11 cellular contexts compared by ENCODE assay signal in the genomic region with DNA sequence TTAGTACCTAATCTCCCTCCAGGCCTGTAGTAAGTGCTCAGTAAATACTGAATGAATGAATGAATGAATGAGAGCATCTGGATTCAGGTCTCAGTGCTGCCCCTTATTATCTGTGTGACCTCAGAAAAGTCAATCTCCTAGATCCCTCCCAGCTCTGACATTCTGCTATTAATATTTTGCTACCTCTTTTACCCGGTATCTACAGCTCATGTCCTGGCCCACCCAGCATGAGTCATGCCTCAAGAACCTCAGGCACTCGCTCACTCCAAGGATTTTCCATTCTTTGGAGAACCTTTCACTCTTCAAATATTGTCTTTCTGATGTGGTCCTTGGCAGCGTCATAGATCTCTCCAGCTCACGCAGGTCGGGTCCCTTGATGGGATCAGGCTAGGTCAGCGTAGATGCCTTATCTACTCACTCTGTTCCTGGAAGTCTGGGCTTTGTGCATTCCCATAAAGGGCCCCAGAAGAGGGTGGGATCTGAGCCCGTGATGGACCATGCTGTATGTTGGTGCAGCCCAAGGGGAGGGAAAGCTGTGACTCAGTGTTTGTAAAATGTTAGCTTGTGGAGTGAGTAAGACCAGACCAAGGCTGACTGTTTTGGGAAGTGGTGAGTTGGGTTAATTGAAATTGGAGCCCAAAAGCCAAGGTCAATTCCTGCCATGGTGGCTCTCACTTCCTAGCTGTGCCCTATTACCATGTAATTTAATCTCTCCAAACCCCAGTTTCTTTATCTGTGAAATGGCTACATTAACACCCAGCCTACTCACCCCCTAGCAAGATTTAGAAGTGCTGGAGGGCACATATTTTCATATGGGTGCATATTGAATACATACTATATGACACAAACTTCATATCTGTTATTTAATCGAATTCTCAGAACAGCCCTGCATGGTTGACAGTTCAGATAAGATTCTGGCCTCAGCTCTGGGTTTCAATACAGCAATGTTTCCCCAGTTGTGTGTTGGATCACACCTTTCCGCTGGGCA.
DNase-seq lines count a peak whose midpoint lies in the region; ATAC-seq and TF ChIP-seq lines count a peak whose summit lies in the region.
"Had no signal": no experiment of that assay in that cellular context is flagged by ENCODE, and none has a peak within 500 bp of the region (broad histone marks: within the 10 kb centered on the region; RNA-seq: fewer than 3 reads in every experiment).

No MANE protein-coding gene starts in this region.

- H3K9me3 ChIP-seq in mesenchymal stem cell (ENCODE audit: control insufficient read depth, low read length), result peaks cover 17% of the 10 kb centered on the region
- H3K9me3 ChIP-seq: BLaER1, Peyer's patch had no signal

- peak overlapping the region; percentile 81 to 83 for H3K18ac ChIP-seq in mesenchymal stem cell (ENCODE audit: low read depth in 1 of 2, low read length in 2 of 2)

- H3K23ac ChIP-seq in mesenchymal stem cell (ENCODE audit: low read length in 2 of 2), result no peak overlapping the region

- no peaks in the 10 kb centered on the region for H3K36me3 ChIP-seq in mesenchymal stem cell (ENCODE audit: control insufficient read depth in 1 of 2, insufficient read depth in 2 of 2, low read depth in 1 of 2, low read length in 2 of 2)
- H3K36me3 ChIP-seq: BLaER1, Peyer's patch had no signal

- peaks cover 20% of the 10 kb centered on the region for H3K4me1 ChIP-seq in mesenchymal stem cell (ENCODE audit: control insufficient read depth, insufficient read depth, low read depth, low read length)
- H3K4me1 ChIP-seq: Peyer's patch had no signal

- peak overlapping the region; percentile 66 for H3K27ac ChIP-seq in mesenchymal stem cell (ENCODE audit: low read length, poor library complexity, severe bottlenecking)
- H3K27ac ChIP-seq: BLaER1 had no signal

- peak overlapping the region; percentile 64 to 92 for H3K4ac ChIP-seq in mesenchymal stem cell (ENCODE audit: low read depth in 1 of 2, low read length in 2 of 2)

- no peak overlapping the region for H3K4me3 Mint-ChIP-seq in endothelial cell (ENCODE audit: unreplicated experiment)
- H3K4me3 Mint-ChIP-seq: activated naive CD8-positive, alpha-beta T cell had no signal

- H3K36me3 Mint-ChIP-seq in endothelial cell (ENCODE audit: low read depth, unreplicated experiment), result no peaks in the 10 kb centered on the region
- H3K36me3 Mint-ChIP-seq: activated naive CD8-positive, alpha-beta T cell had no signal

- H2BK12ac ChIP-seq in mesenchymal stem cell (ENCODE audit: low read length in 2 of 2), result peak overlapping the region; percentile 64 to 82

- H3K4me1 Mint-ChIP-seq in endothelial cell (ENCODE audit: unreplicated experiment), result peaks cover 9% of the 10 kb centered on the region

- ATAC-seq in GM19452 (IDR thresholded peaks at IDR 0.05; ENCODE audit: unreplicated experiment), result no peak

- H4K91ac ChIP-seq in mesenchymal stem cell (ENCODE audit: low read length), result no peak overlapping the region

- DNase-seq in A172 (ENCODE audit: low spot score), result peak; percentile 99
- peak; percentile 96 for DNase-seq in dermis blood vessel endothelial cell
- peak; percentile 97 for DNase-seq in mesenchymal stem cell
- no peak for DNase-seq in germinal center (ENCODE audit: low spot score)
- DNase-seq in NK-92 treated with Interleukin-12 subunit alpha and Interleukin-12 subunit beta, amount 100 ng/mL, for 24 hours (lab: John Stamatoyannopoulos, UW), result no peak
- no peak for DNase-seq in endothelial cell (ENCODE audit: low spot score)
- DNase-seq: Peyer's patch had no signal

- no peak for TF ChIP-seq RAD21 in Ishikawa (IDR thresholded peaks at IDR 0.05; ENCODE audit: low read depth)

- H3K4me2 ChIP-seq in mesenchymal stem cell (ENCODE audit: low read length, poor library complexity, severe bottlenecking), result no peak overlapping the region
- H3K4me2 ChIP-seq: BLaER1 had no signal

- no peaks in the 10 kb centered on the region for H3K79me1 ChIP-seq in mesenchymal stem cell (replicated peaks; ENCODE audit: low read length, poor library complexity, severe bottlenecking)

- no peak overlapping the region for H3K27ac Mint-ChIP-seq in endothelial cell (ENCODE audit: unreplicated experiment)
- H3K27ac Mint-ChIP-seq: activated naive CD8-positive, alpha-beta T cell had no signal

- peak overlapping the region; percentile 0 for H2BK5ac ChIP-seq in mesenchymal stem cell (ENCODE audit: low read depth, low read length, poor library complexity, severe bottlenecking)

- no peak overlapping the region for H3K14ac ChIP-seq in mesenchymal stem cell (ENCODE audit: low read length in 2 of 2)

- peak; percentile 76; the same call in 1 of the 2 replicates for TF ChIP-seq EP300 in Ishikawa (IDR thresholded peaks at IDR 0.05; ENCODE audit: borderline replicate concordance)

- peak overlapping the region; percentile 67 for H3K9ac ChIP-seq in mesenchymal stem cell (ENCODE audit: low read length)
- H3K9ac ChIP-seq: BLaER1 had no signal

- H3K4me3 ChIP-seq in mesenchymal stem cell (ENCODE audit: insufficient read depth in 1 of 2, low read depth in 1 of 2, low read length in 2 of 2), result no peak overlapping the region
- H3K4me3 ChIP-seq: BLaER1, Peyer's patch had no signal

- peak overlapping the region; percentile 15 for H2AK5ac ChIP-seq in mesenchymal stem cell (ENCODE audit: low read length, severe bottlenecking)

- H3K27me3 ChIP-seq in mesenchymal stem cell (ENCODE audit: control insufficient read depth in 1 of 2, insufficient read depth in 1 of 2, low read length in 2 of 2), result no peaks in the 10 kb centered on the region
- H3K27me3 ChIP-seq: BLaER1, Peyer's patch had no signal

- peaks cover 1% of the 10 kb centered on the region for H3K27me3 Mint-ChIP-seq in endothelial cell (ENCODE audit: unreplicated experiment)

- peak overlapping the region; percentile 50 for H2BK120ac ChIP-seq in mesenchymal stem cell (ENCODE audit: low read depth, low read length)

- H3K9me3 Mint-ChIP-seq in endothelial cell (ENCODE audit: unreplicated experiment), result no peaks in the 10 kb centered on the region

- 18% methylated on average over 9 of the region's 9 CpGs for WGBS in mesenchymal stem cell

- H2BK15ac ChIP-seq in mesenchymal stem cell (ENCODE audit: low read depth, poor library complexity, severe bottlenecking), result no peak overlapping the region

- peak overlapping the region; percentile 93 for H4K8ac ChIP-seq in mesenchymal stem cell (ENCODE audit: low read length)

- no peak for TF ChIP-seq CTCF in endothelial cell (IDR thresholded peaks at IDR 0.05; ENCODE audit: unreplicated experiment)

- H2AFZ ChIP-seq in mesenchymal stem cell (ENCODE audit: low read depth, low read length), result no peak overlapping the region

TF ChIP-seq in Ishikawa, 13 proteins besides CTCF, POLR2A, EP300 and RAD21:
- TF ChIP-seq, protein P1, sequence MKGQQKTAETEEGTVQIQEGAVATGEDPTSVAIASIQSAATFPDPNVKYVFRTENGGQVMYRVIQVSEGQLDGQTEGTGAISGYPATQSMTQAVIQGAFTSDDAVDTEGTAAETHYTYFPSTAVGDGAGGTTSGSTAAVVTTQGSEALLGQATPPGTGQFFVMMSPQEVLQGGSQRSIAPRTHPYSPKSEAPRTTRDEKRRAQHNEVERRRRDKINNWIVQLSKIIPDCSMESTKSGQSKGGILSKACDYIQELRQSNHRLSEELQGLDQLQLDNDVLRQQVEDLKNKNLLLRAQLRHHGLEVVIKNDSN (IDR thresholded peaks at IDR 0.05), result no peak
- TF ChIP-seq CREB1 (IDR thresholded peaks at IDR 0.05; ENCODE audit: low read depth), result no peak
- 0 out of 2 replicates have a peak, but pooled peaks have one; percentile 40 for TF ChIP-seq FOXM1 (IDR thresholded peaks at IDR 0.05; ENCODE audit: borderline replicate concordance, low read depth)
- TF ChIP-seq TCF12 (IDR thresholded peaks at IDR 0.05; ENCODE audit: low read depth), result peak; percentile 77
- TF ChIP-seq YY1 (IDR thresholded peaks at IDR 0.05; ENCODE audit: low read depth), result no peak
- TF ChIP-seq, protein P2, sequence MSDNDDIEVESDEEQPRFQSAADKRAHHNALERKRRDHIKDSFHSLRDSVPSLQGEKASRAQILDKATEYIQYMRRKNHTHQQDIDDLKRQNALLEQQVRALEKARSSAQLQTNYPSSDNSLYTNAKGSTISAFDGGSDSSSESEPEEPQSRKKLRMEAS (IDR thresholded peaks at IDR 0.05), result peak; percentile 57
- TF ChIP-seq NFIC (IDR thresholded peaks at IDR 0.05), result peak; percentile 58
- no peak for TF ChIP-seq EGR1 (IDR thresholded peaks at IDR 0.05)
- no peak for TF ChIP-seq CEBPB (IDR thresholded peaks at IDR 0.05)
- TF ChIP-seq, protein P3, sequence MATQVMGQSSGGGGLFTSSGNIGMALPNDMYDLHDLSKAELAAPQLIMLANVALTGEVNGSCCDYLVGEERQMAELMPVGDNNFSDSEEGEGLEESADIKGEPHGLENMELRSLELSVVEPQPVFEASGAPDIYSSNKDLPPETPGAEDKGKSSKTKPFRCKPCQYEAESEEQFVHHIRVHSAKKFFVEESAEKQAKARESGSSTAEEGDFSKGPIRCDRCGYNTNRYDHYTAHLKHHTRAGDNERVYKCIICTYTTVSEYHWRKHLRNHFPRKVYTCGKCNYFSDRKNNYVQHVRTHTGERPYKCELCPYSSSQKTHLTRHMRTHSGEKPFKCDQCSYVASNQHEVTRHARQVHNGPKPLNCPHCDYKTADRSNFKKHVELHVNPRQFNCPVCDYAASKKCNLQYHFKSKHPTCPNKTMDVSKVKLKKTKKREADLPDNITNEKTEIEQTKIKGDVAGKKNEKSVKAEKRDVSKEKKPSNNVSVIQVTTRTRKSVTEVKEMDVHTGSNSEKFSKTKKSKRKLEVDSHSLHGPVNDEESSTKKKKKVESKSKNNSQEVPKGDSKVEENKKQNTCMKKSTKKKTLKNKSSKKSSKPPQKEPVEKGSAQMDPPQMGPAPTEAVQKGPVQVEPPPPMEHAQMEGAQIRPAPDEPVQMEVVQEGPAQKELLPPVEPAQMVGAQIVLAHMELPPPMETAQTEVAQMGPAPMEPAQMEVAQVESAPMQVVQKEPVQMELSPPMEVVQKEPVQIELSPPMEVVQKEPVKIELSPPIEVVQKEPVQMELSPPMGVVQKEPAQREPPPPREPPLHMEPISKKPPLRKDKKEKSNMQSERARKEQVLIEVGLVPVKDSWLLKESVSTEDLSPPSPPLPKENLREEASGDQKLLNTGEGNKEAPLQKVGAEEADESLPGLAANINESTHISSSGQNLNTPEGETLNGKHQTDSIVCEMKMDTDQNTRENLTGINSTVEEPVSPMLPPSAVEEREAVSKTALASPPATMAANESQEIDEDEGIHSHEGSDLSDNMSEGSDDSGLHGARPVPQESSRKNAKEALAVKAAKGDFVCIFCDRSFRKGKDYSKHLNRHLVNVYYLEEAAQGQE (IDR thresholded peaks at IDR 0.05; ENCODE audit: low read depth), result no peak
- no peak for TF ChIP-seq TAF1 (IDR thresholded peaks at IDR 0.05; ENCODE audit: low read depth)
- no peak for TF ChIP-seq ZBTB7A (IDR thresholded peaks at IDR 0.05; ENCODE audit: low read depth)
- peak; percentile 96 for TF ChIP-seq TEAD4 (IDR thresholded peaks at IDR 0.05)

Comparison
In these comparisons a context has a peak if more than half of its experiments do, and no peak if none do; other contexts are left out.
1. DNase-seq: peak in A172 (single experiment), dermis blood vessel endothelial cell (single experiment) and mesenchymal stem cell (single experiment); none in germinal center (single experiment), NK-92 treated with Interleukin-12 subunit alpha and Interleukin-12 subunit beta, amount 100 ng/mL, for 24 hours (single experiment) and endothelial cell (single experiment).